2 cellular contexts compared by ENCODE assay signal in genomic region chr2:78541451-78542267, GRCh38.
TF ChIP-seq lines count a peak whose summit lies in the region.

No MANE protein-coding gene starts in this region.

TF ChIP-seq in HepG2, 621 proteins besides CTCF, POLR2A, EP300 and RAD21 (continued from another document and continues in another):
- TF ChIP-seq TIGD3 (CRISPR knock-in tag; IDR thresholded peaks at IDR 0.05; ENCODE audit: borderline replicate concordance): no peak
- TF ChIP-seq JUNB (CRISPR knock-in tag; IDR thresholded peaks at IDR 0.05; ENCODE audit: borderline replicate concordance): peak; percentile 38; the same call in 1 of the 2 replicates
- peak; percentile 71; the same call in 1 of the 2 replicates for TF ChIP-seq ZNF567 (CRISPR knock-in tag; IDR thresholded peaks at IDR 0.05; ENCODE audit: borderline replicate concordance)
- peak; percentile 17; the same call in 1 of the 2 replicates for TF ChIP-seq ZNF503 (CRISPR knock-in tag; IDR thresholded peaks at IDR 0.05)
- no peak; the same call in 1 of the 2 replicates for TF ChIP-seq SMAD9 (CRISPR knock-in tag; IDR thresholded peaks at IDR 0.05)
- TF ChIP-seq ZFP36L2 (CRISPR knock-in tag; IDR thresholded peaks at IDR 0.05): peak; percentile 82; the same call in 1 of the 2 replicates
- TF ChIP-seq ARHGAP35 (CRISPR knock-in tag; IDR thresholded peaks at IDR 0.05; ENCODE audit: borderline replicate concordance): no peak
- TF ChIP-seq TOE1 (CRISPR knock-in tag; IDR thresholded peaks at IDR 0.05): no peak
- peak; percentile 33; the same call in 1 of the 2 replicates for TF ChIP-seq NFYC (CRISPR knock-in tag; IDR thresholded peaks at IDR 0.05)
- TF ChIP-seq, protein P1, sequence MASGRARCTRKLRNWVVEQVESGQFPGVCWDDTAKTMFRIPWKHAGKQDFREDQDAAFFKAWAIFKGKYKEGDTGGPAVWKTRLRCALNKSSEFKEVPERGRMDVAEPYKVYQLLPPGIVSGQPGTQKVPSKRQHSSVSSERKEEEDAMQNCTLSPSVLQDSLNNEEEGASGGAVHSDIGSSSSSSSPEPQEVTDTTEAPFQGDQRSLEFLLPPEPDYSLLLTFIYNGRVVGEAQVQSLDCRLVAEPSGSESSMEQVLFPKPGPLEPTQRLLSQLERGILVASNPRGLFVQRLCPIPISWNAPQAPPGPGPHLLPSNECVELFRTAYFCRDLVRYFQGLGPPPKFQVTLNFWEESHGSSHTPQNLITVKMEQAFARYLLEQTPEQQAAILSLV (CRISPR knock-in tag; IDR thresholded peaks at IDR 0.05; ENCODE audit: borderline replicate concordance): 0 out of 2 replicates have a peak, but pooled peaks have one; percentile 59
- no peak for TF ChIP-seq THAP7 (CRISPR knock-in tag; IDR thresholded peaks at IDR 0.05)
- no peak for TF ChIP-seq ZNF530 (CRISPR knock-in tag; IDR thresholded peaks at IDR 0.05; ENCODE audit: low read depth)
- TF ChIP-seq, protein P2, sequence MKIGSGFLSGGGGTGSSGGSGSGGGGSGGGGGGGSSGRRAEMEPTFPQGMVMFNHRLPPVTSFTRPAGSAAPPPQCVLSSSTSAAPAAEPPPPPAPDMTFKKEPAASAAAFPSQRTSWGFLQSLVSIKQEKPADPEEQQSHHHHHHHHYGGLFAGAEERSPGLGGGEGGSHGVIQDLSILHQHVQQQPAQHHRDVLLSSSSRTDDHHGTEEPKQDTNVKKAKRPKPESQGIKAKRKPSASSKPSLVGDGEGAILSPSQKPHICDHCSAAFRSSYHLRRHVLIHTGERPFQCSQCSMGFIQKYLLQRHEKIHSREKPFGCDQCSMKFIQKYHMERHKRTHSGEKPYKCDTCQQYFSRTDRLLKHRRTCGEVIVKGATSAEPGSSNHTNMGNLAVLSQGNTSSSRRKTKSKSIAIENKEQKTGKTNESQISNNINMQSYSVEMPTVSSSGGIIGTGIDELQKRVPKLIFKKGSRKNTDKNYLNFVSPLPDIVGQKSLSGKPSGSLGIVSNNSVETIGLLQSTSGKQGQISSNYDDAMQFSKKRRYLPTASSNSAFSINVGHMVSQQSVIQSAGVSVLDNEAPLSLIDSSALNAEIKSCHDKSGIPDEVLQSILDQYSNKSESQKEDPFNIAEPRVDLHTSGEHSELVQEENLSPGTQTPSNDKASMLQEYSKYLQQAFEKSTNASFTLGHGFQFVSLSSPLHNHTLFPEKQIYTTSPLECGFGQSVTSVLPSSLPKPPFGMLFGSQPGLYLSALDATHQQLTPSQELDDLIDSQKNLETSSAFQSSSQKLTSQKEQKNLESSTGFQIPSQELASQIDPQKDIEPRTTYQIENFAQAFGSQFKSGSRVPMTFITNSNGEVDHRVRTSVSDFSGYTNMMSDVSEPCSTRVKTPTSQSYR (CRISPR knock-in tag; IDR thresholded peaks at IDR 0.05; ENCODE audit: borderline replicate concordance): 0 out of 2 replicates have a peak, but pooled peaks have one; percentile 46
- TF ChIP-seq MTF2 (CRISPR knock-in tag; IDR thresholded peaks at IDR 0.05; ENCODE audit: borderline replicate concordance): no peak
- no peak for TF ChIP-seq PCBP1 (IDR thresholded peaks at IDR 0.05; ENCODE audit: borderline replicate concordance, low read depth, low read length)
- peak; percentile 39; the same call in 1 of the 2 replicates for TF ChIP-seq RFX5 (IDR thresholded peaks at IDR 0.05; ENCODE audit: low read depth, low read length)
- peak; percentile 77; the same call in 1 of the 2 replicates for TF ChIP-seq ZNF746 (CRISPR knock-in tag; IDR thresholded peaks at IDR 0.05)
- no peak for TF ChIP-seq ZSCAN29 (CRISPR knock-in tag; conservative IDR thresholded peaks at IDR 0.05)
- TF ChIP-seq ZBTB7A (CRISPR knock-in tag; IDR thresholded peaks at IDR 0.05): no peak
- TF ChIP-seq ZNF337 (CRISPR knock-in tag; IDR thresholded peaks at IDR 0.05; ENCODE audit: borderline replicate concordance, low read depth): 0 out of 2 replicates have a peak, but pooled peaks have one; percentile 71
- no peak for TF ChIP-seq NAIF1 (CRISPR knock-in tag; IDR thresholded peaks at IDR 0.05; ENCODE audit: borderline replicate concordance)

TF ChIP-seq in K562, 482 proteins besides CTCF, POLR2A, EP300 and RAD21 (continued from another document and continues in another):
- TF ChIP-seq, protein P3, sequence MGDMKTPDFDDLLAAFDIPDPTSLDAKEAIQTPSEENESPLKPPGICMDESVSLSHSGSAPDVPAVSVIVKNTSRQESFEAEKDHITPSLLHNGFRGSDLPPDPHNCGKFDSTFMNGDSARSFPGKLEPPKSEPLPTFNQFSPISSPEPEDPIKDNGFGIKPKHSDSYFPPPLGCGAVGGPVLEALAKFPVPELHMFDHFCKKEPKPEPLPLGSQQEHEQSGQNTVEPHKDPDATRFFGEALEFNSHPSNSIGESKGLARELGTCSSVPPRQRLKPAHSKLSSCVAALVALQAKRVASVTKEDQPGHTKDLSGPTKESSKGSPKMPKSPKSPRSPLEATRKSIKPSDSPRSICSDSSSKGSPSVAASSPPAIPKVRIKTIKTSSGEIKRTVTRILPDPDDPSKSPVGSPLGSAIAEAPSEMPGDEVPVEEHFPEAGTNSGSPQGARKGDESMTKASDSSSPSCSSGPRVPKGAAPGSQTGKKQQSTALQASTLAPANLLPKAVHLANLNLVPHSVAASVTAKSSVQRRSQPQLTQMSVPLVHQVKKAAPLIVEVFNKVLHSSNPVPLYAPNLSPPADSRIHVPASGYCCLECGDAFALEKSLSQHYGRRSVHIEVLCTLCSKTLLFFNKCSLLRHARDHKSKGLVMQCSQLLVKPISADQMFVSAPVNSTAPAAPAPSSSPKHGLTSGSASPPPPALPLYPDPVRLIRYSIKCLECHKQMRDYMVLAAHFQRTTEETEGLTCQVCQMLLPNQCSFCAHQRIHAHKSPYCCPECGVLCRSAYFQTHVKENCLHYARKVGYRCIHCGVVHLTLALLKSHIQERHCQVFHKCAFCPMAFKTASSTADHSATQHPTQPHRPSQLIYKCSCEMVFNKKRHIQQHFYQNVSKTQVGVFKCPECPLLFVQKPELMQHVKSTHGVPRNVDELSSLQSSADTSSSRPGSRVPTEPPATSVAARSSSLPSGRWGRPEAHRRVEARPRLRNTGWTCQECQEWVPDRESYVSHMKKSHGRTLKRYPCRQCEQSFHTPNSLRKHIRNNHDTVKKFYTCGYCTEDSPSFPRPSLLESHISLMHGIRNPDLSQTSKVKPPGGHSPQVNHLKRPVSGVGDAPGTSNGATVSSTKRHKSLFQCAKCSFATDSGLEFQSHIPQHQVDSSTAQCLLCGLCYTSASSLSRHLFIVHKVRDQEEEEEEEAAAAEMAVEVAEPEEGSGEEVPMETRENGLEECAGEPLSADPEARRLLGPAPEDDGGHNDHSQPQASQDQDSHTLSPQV (IDR thresholded peaks at IDR 0.05): no peak
- TF ChIP-seq NCOR1 (IDR thresholded peaks at IDR 0.05) (no peak), SETDB1 (IDR thresholded peaks at IDR 0.05; ENCODE audit: low read length) (no peak), CUX1 (CRISPR knock-in tag; IDR thresholded peaks at IDR 0.05) (no peak), PKNOX1 (IDR thresholded peaks at IDR 0.05) (no peak), SRSF1 (IDR thresholded peaks at IDR 0.05; ENCODE audit: low read depth, low read length) (no peak), BRCA1 (IDR thresholded peaks at IDR 0.05) (no peak), BRCA1 (CRISPR knock-in tag; IDR thresholded peaks at IDR 0.05) (no peak), NFATC3 (IDR thresholded peaks at IDR 0.05) (no peak), CREB3L1 (IDR thresholded peaks at IDR 0.05; ENCODE audit: borderline replicate concordance, low read depth) (no peak), NFIX (CRISPR knock-in tag; IDR thresholded peaks at IDR 0.05; ENCODE audit: low read depth) (no peak), ZNF133 (CRISPR knock-in tag; IDR thresholded peaks at IDR 0.05) (no peak), E4F1 (CRISPR knock-in tag; IDR thresholded peaks at IDR 0.05; ENCODE audit: borderline replicate concordance) (no peak), THRAP3 (IDR thresholded peaks at IDR 0.05; ENCODE audit: borderline replicate concordance) (no peak), ZNF3 (CRISPR knock-in tag; IDR thresholded peaks at IDR 0.05) (no peak), WHSC1 (IDR thresholded peaks at IDR 0.05; ENCODE audit: low read length) (no peak), U2AF1 (optimal IDR thresholded peaks at IDR 0.05; ENCODE audit: low read depth, low read length) (no peak), NCOA1 (IDR thresholded peaks at IDR 0.05; ENCODE audit: low read depth) (no peak), ZNF23 (CRISPR knock-in tag; IDR thresholded peaks at IDR 0.05) (no peak), VEZF1 (CRISPR knock-in tag; IDR thresholded peaks at IDR 0.05) (peak; percentile 34; the same call in 1 of the 2 replicates), ZNF263 (CRISPR knock-in tag; IDR thresholded peaks at IDR 0.05; ENCODE audit: borderline replicate concordance) (no peak), NCOA4 (IDR thresholded peaks at IDR 0.05; ENCODE audit: partially characterized antibody) (no peak)
- TF ChIP-seq, protein P4, sequence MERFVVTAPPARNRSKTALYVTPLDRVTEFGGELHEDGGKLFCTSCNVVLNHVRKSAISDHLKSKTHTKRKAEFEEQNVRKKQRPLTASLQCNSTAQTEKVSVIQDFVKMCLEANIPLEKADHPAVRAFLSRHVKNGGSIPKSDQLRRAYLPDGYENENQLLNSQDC (CRISPR knock-in tag; IDR thresholded peaks at IDR 0.05): no peak
